ENCODE assay signal across 30 cellular contexts in the genomic region with DNA sequence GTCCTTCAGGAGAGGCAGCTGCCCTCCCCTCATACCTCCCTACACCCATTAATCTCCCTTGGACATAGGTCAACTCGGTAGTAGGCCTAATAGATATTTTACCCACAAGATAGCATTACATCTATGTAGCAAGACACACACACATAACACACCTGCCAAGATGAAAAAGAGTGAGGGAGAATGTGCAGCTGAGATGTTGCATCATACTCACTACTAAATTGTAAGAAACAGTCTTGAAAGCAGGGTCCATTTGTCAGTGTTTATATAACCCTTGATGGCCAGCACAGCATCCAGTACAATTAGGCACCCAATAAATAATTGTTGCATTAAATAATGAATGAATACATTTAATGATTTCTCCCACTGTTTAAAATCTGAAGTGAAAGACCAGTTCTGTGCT.
"Had no signal": no experiment of that assay in that cellular context is flagged by ENCODE, and none has a peak within 500 bp of the region (broad histone marks: within the 10 kb centered on the region; RNA-seq: fewer than 3 reads in every experiment).

No MANE protein-coding gene starts in this region.

- H3K9me3 ChIP-seq: ascending aorta had no signal

- H3K4me3 ChIP-seq: ascending aorta, cardiac muscle cell had no signal

- H3K4me3 Mint-ChIP-seq: activated B cell treated with CpG ODN at 0.5 μM for 24 hours; activated CD4-positive, alpha-beta memory T cell treated with anti-CD3 and anti-CD28 coated beads for 36 hours; activated CD4-positive, alpha-beta T cell treated with anti-CD3 and anti-CD28 coated beads, Interleukin-2, amount 10 ng/mL, durations not matched to agents 24 days and 14 days; activated CD8-positive, alpha-beta T cell treated with anti-CD3 and anti-CD28 coated beads for 36 hours; activated naive CD4-positive, alpha-beta T cell treated with anti-CD3 and anti-CD28 coated beads, Interleukin-2, amount 10 ng/mL, durations not matched to agents 7 days and 5 days; activated naive CD4-positive, alpha-beta T cell treated with anti-CD3 and anti-CD28 coated beads, Interleukin-2, amount 50 U/mL, for 24 hours; activated naive CD8-positive, alpha-beta T cell; activated naive CD8-positive, alpha-beta T cell treated with anti-CD3 and anti-CD28 coated beads, Interleukin-2, amount 10 ng/mL, durations not matched to agents 7 days and 5 days; activated naive CD8-positive, alpha-beta T cell treated with anti-CD3 and anti-CD28 coated beads, Interleukin-2, amount 50 U/mL, for 24 hours; brain; central memory CD8-positive, alpha-beta T cell; T-helper 17 cell had no signal

- H3K9me3 Mint-ChIP-seq: activated B cell treated with CpG ODN at 0.5 μM for 24 hours; activated CD4-positive, alpha-beta memory T cell treated with anti-CD3 and anti-CD28 coated beads for 36 hours; activated CD4-positive, alpha-beta T cell treated with anti-CD3 and anti-CD28 coated beads, Interleukin-2, amount 10 ng/mL, durations not matched to agents 24 days and 14 days; activated CD8-positive, alpha-beta T cell treated with anti-CD3 and anti-CD28 coated beads for 36 hours; activated naive CD4-positive, alpha-beta T cell treated with anti-CD3 and anti-CD28 coated beads, Interleukin-2, amount 10 ng/mL, durations not matched to agents 7 days and 5 days; activated naive CD4-positive, alpha-beta T cell treated with anti-CD3 and anti-CD28 coated beads, Interleukin-2, amount 50 U/mL, for 24 hours; activated naive CD8-positive, alpha-beta T cell treated with anti-CD3 and anti-CD28 coated beads, Interleukin-2, amount 10 ng/mL, durations not matched to agents 7 days and 5 days; activated naive CD8-positive, alpha-beta T cell treated with anti-CD3 and anti-CD28 coated beads, Interleukin-2, amount 50 U/mL, for 24 hours; activated T-helper 2 cell treated with anti-CD3 and anti-CD28 coated beads, Interferon-gamma antibody, Interleukin-2, Interleukin-4, amounts not matched to agents 10 μg/mL and 5 μg/mL and 100 μg/mL, durations not matched to agents 14 hours and 24 hours and 36 hours; central memory CD8-positive, alpha-beta T cell had no signal

- H3K27me3 ChIP-seq: ascending aorta, cardiac muscle cell had no signal

- DNase-seq: activated B cell treated with CpG ODN at 0.5 μM for 24 hours; activated CD4-positive, alpha-beta memory T cell treated with anti-CD3 and anti-CD28 coated beads for 36 hours; activated CD4-positive, alpha-beta T cell treated with anti-CD3 and anti-CD28 coated beads for 4 hours; activated CD4-positive, alpha-beta T cell treated with anti-CD3 and anti-CD28 coated beads, Interleukin-2, amount 10 ng/mL, durations not matched to agents 24 days and 14 days; activated CD4-positive, alpha-beta T cell treated with anti-CD3 and anti-CD28 coated beads, Interleukin-2, amount 50 U/mL, for 1 hour; activated CD4-positive, alpha-beta T cell treated with anti-CD3 and anti-CD28 coated beads, Interleukin-2, amount 50 U/mL, for 4 hours; activated CD4-positive, CD25-positive, alpha-beta regulatory T cell treated with anti-CD3 and anti-CD28 coated beads, Interleukin-2, amount 50 U/mL, for 72 hours; activated CD8-positive, alpha-beta memory T cell treated with anti-CD3 and anti-CD28 coated beads, Interleukin-2, amount 50 U/mL, for 4 hours; activated CD8-positive, alpha-beta T cell treated with anti-CD3 and anti-CD28 coated beads for 36 hours; activated effector memory CD4-positive, alpha-beta T cell treated with Interleukin-2 at 50 U/mL for 16 hours; activated gamma-delta T cell; activated naive CD4-positive, alpha-beta T cell treated with anti-CD3 and anti-CD28 coated beads, Interleukin-2, amount 10 ng/mL, durations not matched to agents 7 days and 5 days; activated naive CD4-positive, alpha-beta T cell treated with Interleukin-2 at 50 U/mL for 16 hours; activated naive CD8-positive, alpha-beta T cell treated with anti-CD3 and anti-CD28 coated beads, Interleukin-2, amount 10 ng/mL, durations not matched to agents 7 days and 5 days; activated naive CD8-positive, alpha-beta T cell treated with anti-CD3 and anti-CD28 coated beads, Interleukin-2, amount 50 U/mL, for 24 hours; activated T-cell treated with anti-CD3 and anti-CD28 coated beads for 4 hours; activated T-cell treated with anti-CD3 and anti-CD28 coated beads, Interleukin-2, amount 50 U/mL, for 1 hour; activated T-cell treated with anti-CD3 and anti-CD28 coated beads, Interleukin-2, amount 50 U/mL, for 48 hours; amygdala; anterior cingulate cortex; caudate nucleus; cerebellar nuclear complex; T-helper 17 cell had no signal

- H3K4me1 Mint-ChIP-seq: activated naive CD4-positive, alpha-beta T cell treated with anti-CD3 and anti-CD28 coated beads, Interleukin-2, amount 10 ng/mL, durations not matched to agents 7 days and 5 days had no signal

- H3K4me1 ChIP-seq: ascending aorta had no signal

- H3K27ac Mint-ChIP-seq: activated B cell treated with CpG ODN at 0.5 μM for 24 hours; activated CD4-positive, alpha-beta memory T cell treated with anti-CD3 and anti-CD28 coated beads for 36 hours; activated CD4-positive, alpha-beta T cell treated with anti-CD3 and anti-CD28 coated beads, Interleukin-2, amount 10 ng/mL, durations not matched to agents 24 days and 14 days; activated CD8-positive, alpha-beta T cell treated with anti-CD3 and anti-CD28 coated beads for 36 hours; activated naive CD4-positive, alpha-beta T cell treated with anti-CD3 and anti-CD28 coated beads, Interleukin-2, amount 10 ng/mL, durations not matched to agents 7 days and 5 days; activated naive CD4-positive, alpha-beta T cell treated with anti-CD3 and anti-CD28 coated beads, Interleukin-2, amount 50 U/mL, for 24 hours; activated naive CD8-positive, alpha-beta T cell; activated naive CD8-positive, alpha-beta T cell treated with anti-CD3 and anti-CD28 coated beads, Interleukin-2, amount 10 ng/mL, durations not matched to agents 7 days and 5 days; activated naive CD8-positive, alpha-beta T cell treated with anti-CD3 and anti-CD28 coated beads, Interleukin-2, amount 50 U/mL, for 24 hours; activated T-helper 2 cell treated with anti-CD3 and anti-CD28 coated beads, Interferon-gamma antibody, Interleukin-2, Interleukin-4, amounts not matched to agents 10 μg/mL and 5 μg/mL and 100 μg/mL, durations not matched to agents 14 hours and 24 hours and 36 hours; T-helper 17 cell had no signal

- H3K36me3 ChIP-seq: ascending aorta, cardiac muscle cell had no signal

- H3K36me3 Mint-ChIP-seq: activated CD4-positive, alpha-beta memory T cell treated with anti-CD3 and anti-CD28 coated beads for 36 hours; activated naive CD4-positive, alpha-beta T cell treated with anti-CD3 and anti-CD28 coated beads, Interleukin-2, amount 10 ng/mL, durations not matched to agents 7 days and 5 days; activated naive CD4-positive, alpha-beta T cell treated with anti-CD3 and anti-CD28 coated beads, Interleukin-2, amount 50 U/mL, for 24 hours; activated naive CD8-positive, alpha-beta T cell; activated naive CD8-positive, alpha-beta T cell treated with anti-CD3 and anti-CD28 coated beads, Interleukin-2, amount 10 ng/mL, durations not matched to agents 7 days and 5 days; brain had no signal
